ENCODE assay signal across 10 cellular contexts in genomic region chr6:116450769-116451740, GRCh38. TPM values are rescaled to one million over a fixed set of nuclear protein-coding genes. Genes with fewer than 3 reads are reported as not detected.
A peak's percentile ranks its signal among the peaks of the same experiment; 100 is the strongest.
DNase-seq lines count a peak whose midpoint lies in the region; ATAC-seq, FAIRE-seq and TF ChIP-seq lines count a peak whose summit lies in the region.
"Had no signal": no experiment of that assay in that cellular context is flagged by ENCODE, and none has a peak within 500 bp of the region (broad histone marks: within the 10 kb centered on the region; RNA-seq: fewer than 3 reads in every experiment).

No MANE protein-coding gene starts in this region.

- no peaks in the 10 kb centered on the region for H3K9me3 Mint-ChIP-seq in endothelial cell (ENCODE audit: unreplicated experiment)
- H3K9me3 Mint-ChIP-seq in type B pancreatic cell: no peaks in the 10 kb centered on the region
- H3K9me3 Mint-ChIP-seq: nephron had no signal

- ATAC-seq in GM21526 (IDR thresholded peaks at IDR 0.05; ENCODE audit: low FRiP score, unreplicated experiment): peak; percentile 85
- ATAC-seq: HCT116 had no signal

- TF ChIP-seq POLR2A in GM12892 (IDR thresholded peaks at IDR 0.05; ENCODE audit: low read depth, low read length) (no peak), testis (IDR thresholded peaks at IDR 0.05) (no peak)

- peaks cover 42% of the 10 kb centered on the region for H3K4me1 Mint-ChIP-seq in endothelial cell (ENCODE audit: unreplicated experiment)
- peaks cover 10% of the 10 kb centered on the region for H3K4me1 Mint-ChIP-seq in type B pancreatic cell (ENCODE audit: unreplicated experiment)

- H3K4me1 ChIP-seq in testis: no peaks in the 10 kb centered on the region

- no peaks in the 10 kb centered on the region for H3K27me3 ChIP-seq in HL-60 (ENCODE audit: insufficient read depth, poor library complexity, severe bottlenecking)
- H3K27me3 ChIP-seq in testis: no peaks in the 10 kb centered on the region

- FAIRE-seq in GM12892 (lab: Jason Lieb, UNC): peak; percentile 91

- H3K4me3 ChIP-seq in HL-60 (replicated peaks; ENCODE audit: insufficient read depth, low read length) (no peak overlapping the region), testis (no peak overlapping the region)

- H3K36me3 ChIP-seq in testis (ENCODE audit: low read depth, missing control alignments): no peaks in the 10 kb centered on the region

- TF ChIP-seq CTCF in HL-60 (IDR thresholded peaks at IDR 0.05; ENCODE audit: insufficient read depth, low read length) (no peak), endothelial cell (IDR thresholded peaks at IDR 0.05; ENCODE audit: unreplicated experiment) (no peak), type B pancreatic cell (conservative IDR thresholded peaks at IDR 0.05) (no peak), testis (IDR thresholded peaks at IDR 0.05) (no peak)

- H3K27me3 Mint-ChIP-seq in endothelial cell (ENCODE audit: unreplicated experiment): peaks cover 2% of the 10 kb centered on the region
- H3K27me3 Mint-ChIP-seq in type B pancreatic cell: no peaks in the 10 kb centered on the region

- DNase-seq in GM12892 (ENCODE audit: insufficient read length): no peak
- peak; percentile 70 to 83 for DNase-seq in HL-60 (ENCODE audit: low read depth in 1 of 2, low spot score in 1 of 2)
- peak; percentile 13 for DNase-seq in endothelial cell (ENCODE audit: low spot score)
- no peak for DNase-seq in RKO (ENCODE audit: low spot score)
- DNase-seq in type B pancreatic cell (ENCODE audit: extremely low spot score, unreplicated experiment): no peak
- DNase-seq in testis: no peak
- DNase-seq in cerebellar nuclear complex (lab: John Stamatoyannopoulos, UW): no peak

- H3K27ac Mint-ChIP-seq in endothelial cell (ENCODE audit: unreplicated experiment) (peak overlapping the region; percentile 59), type B pancreatic cell (no peak overlapping the region)
- H3K27ac Mint-ChIP-seq: nephron had no signal

- WGBS in testis, 2 donors: 84 to 86% methylated on average over 9 of the region's 9 CpGs

- peak overlapping the region; percentile 50 for H3K27ac ChIP-seq in HL-60 (replicated peaks)
- H3K27ac ChIP-seq in testis: no peak overlapping the region

- intact Hi-C loops in testis (cut with DNase I; ENCODE audit: low total_unique reads): no loop called here

- H3K4me3 Mint-ChIP-seq in endothelial cell (ENCODE audit: unreplicated experiment) (peak overlapping the region; percentile 16), type B pancreatic cell (no peak overlapping the region)
- H3K4me3 Mint-ChIP-seq: nephron had no signal

- no peaks in the 10 kb centered on the region for H3K36me3 Mint-ChIP-seq in endothelial cell (ENCODE audit: low read depth, unreplicated experiment)
- no peaks in the 10 kb centered on the region for H3K36me3 Mint-ChIP-seq in type B pancreatic cell

- no peaks in the 10 kb centered on the region for H3K9me3 ChIP-seq in testis

RNA-seq across cellular contexts. Expression of gene CALHM6, which starts 10.1 kb away (rescaled TPM):
- polyA plus RNA-seq in GM12892 (2012; ENCODE audit: missing spikeins): 34.9 TPM
- 1.3 TPM for total RNA-seq in endothelial cell (ENCODE audit: unreplicated experiment)
- 0.99 and 1.6 TPM in 2 replicates for total RNA-seq in type B pancreatic cell (ENCODE audit: low replicate concordance)
- 10 to 100 TPM in 1 of 2 donors, 1 to 10 TPM in 1; 9.7 to 10.4 TPM for total RNA-seq in testis
- 15.7 TPM for polyA plus RNA-seq in testis (ENCODE audit: insufficient read depth, low read depth, low replicate concordance)

Comparison
In these comparisons a context has a peak if more than half of its experiments do, and no peak if none do; other contexts are left out.
1. DNase-seq: peak in HL-60 (2 of 2) and endothelial cell (single experiment); none in GM12892 (single experiment), RKO (single experiment), type B pancreatic cell (single experiment), testis (single experiment) and cerebellar nuclear complex (0 of 2).